8 cellular contexts compared by ENCODE assay signal in genomic region chr4:151408630-151409469, GRCh38. TPM values are rescaled to one million over a fixed set of nuclear protein-coding genes. Genes with fewer than 3 reads are reported as not detected.
DNase-seq lines count a peak whose midpoint lies in the region; ATAC-seq and TF ChIP-seq lines count a peak whose summit lies in the region.

Gene FHIP1A, plus strand, starts transcription at chr4:151409176. Its CDS starts 157,084 bp downstream, at chr4:151566260.

- intact Hi-C loops in ascending aorta (cut with DNase I): loop anchor here (1.0 to 5.0 kb wide), 2 partner anchors 87 to 351 kb away; no protein-coding TSS in a partner anchor
- intact Hi-C loops in sigmoid colon (cut with DNase I): no loop called here

- H3K27me3 ChIP-seq in GM23248 (replicated peaks; ENCODE audit: insufficient read depth) (peaks cover 10% of the 10 kb centered on the region; the same call in 1 of the 2 replicates), ascending aorta (no peaks in the 10 kb centered on the region), sigmoid colon (no peaks in the 10 kb centered on the region)

- H3F3A ChIP-seq in GM23248 (ENCODE audit: insufficient read depth): no peaks in the 10 kb centered on the region

- no peaks in the 10 kb centered on the region for H3K4me1 ChIP-seq in GM23248 (ENCODE audit: insufficient read depth)
- peaks cover 0 to 5% of the 10 kb centered on the region in 2 donors for H3K4me1 ChIP-seq in ascending aorta
- peaks cover 0 to 18% (median 13%) of the 10 kb centered on the region in 4 donors for H3K4me1 ChIP-seq in sigmoid colon

- no peak for TF ChIP-seq CTCF in ascending aorta (IDR thresholded peaks at IDR 0.05)
- TF ChIP-seq CTCF in sigmoid colon (IDR thresholded peaks at IDR 0.05): no peak

- DNase-seq in G401 (ENCODE audit: low spot score) (peak; percentile 73), GM23248 (peak; percentile 78), Kasumi-1 (lab: John Stamatoyannopoulos, UW) (peak; percentile 22 to 37), T-cell (peak; percentile 59 to 86 (median 79)), ascending aorta (ENCODE audit: low spot score in 2 of 2) (peak; percentile 10 to 85), hepatic stellate cell (ENCODE audit: low spot score) (peak; percentile 51), sigmoid colon (peak; percentile 82), middle frontal gyrus (ENCODE audit: extremely low spot score, low spot score) (no peak)

- no peaks in the 10 kb centered on the region for H3K9me3 Mint-ChIP-seq in T-cell

- no peaks in the 10 kb centered on the region for H3K9me2 ChIP-seq in GM23248 (ENCODE audit: insufficient read depth)

- peak within 1 kb of the TSS; percentile 22; the same call in 1 of the 2 replicates for H3K9ac ChIP-seq in GM23248

- in situ Hi-C loops in G401 (cut with HindIII; ENCODE audit: low sequenced_read_pairs) (no loop called here), GM23248 (cut with MboI) (no loop called here)

- H2AFZ ChIP-seq in GM23248: peak within 1 kb of the TSS; percentile 79

- no peaks in the 10 kb centered on the region for H3K36me3 ChIP-seq in GM23248 (ENCODE audit: low read depth)
- no peaks in the 10 kb centered on the region for H3K36me3 ChIP-seq in ascending aorta
- no peaks in the 10 kb centered on the region for H3K36me3 ChIP-seq in sigmoid colon

- no peaks in the 10 kb centered on the region for H3K36me3 Mint-ChIP-seq in T-cell

- peak within 1 kb of the TSS; percentile 82 for H3K4me2 ChIP-seq in GM23248 (ENCODE audit: unreplicated experiment)

- H3K27ac Mint-ChIP-seq in T-cell: no peak within 1 kb of the TSS

- H3K4me3 Mint-ChIP-seq in T-cell: peak within 1 kb of the TSS; percentile 88 to 92 (median 90)

- H3K27ac ChIP-seq in GM23248 (no peak within 1 kb of the TSS), ascending aorta (peak within 1 kb of the TSS; percentile 42 to 43), sigmoid colon (peak within 1 kb of the TSS; percentile 4 to 58 (median 48))

- TF ChIP-seq EP300 in sigmoid colon (IDR thresholded peaks at IDR 0.05): no peak

- H3K79me2 ChIP-seq in GM23248 (ENCODE audit: insufficient read depth): no peaks in the 10 kb centered on the region

- TF ChIP-seq POLR2A in sigmoid colon (IDR thresholded peaks at IDR 0.05): peak in 1 of 2 donors; percentile 45

- H4K20me1 ChIP-seq in GM23248 (ENCODE audit: insufficient read depth): no peaks in the 10 kb centered on the region

- ATAC-seq in T-cell (replicated peaks in 1 of 4): peak; percentile 94 to 98 (median 96)

- POLR2A ChIA-PET in T-cell (lab: Charles Lee): interaction anchor here in 1 of 2 donors (0.5 kb wide), 1 partner anchor 993 kb away, joined by 3 read pairs; no protein-coding TSS in a partner anchor

- H3K4me3 ChIP-seq in GM23248 (peak within 1 kb of the TSS; percentile 68), ascending aorta (peak within 1 kb of the TSS; percentile 72 to 78), sigmoid colon (peak within 1 kb of the TSS; percentile 34 to 58 (median 52))

- peaks cover 23 to 26% (median 25%) of the 10 kb centered on the region in 3 donors for H3K4me1 Mint-ChIP-seq in T-cell

- peaks cover 0 to 12% of the 10 kb centered on the region in 2 donors for H3K27me3 Mint-ChIP-seq in T-cell

- CTCF ChIA-PET in T-cell (lab: Charles Lee): no interaction called here

- H3K9me3 ChIP-seq in GM23248 (ENCODE audit: low read depth) (no peaks in the 10 kb centered on the region), ascending aorta (no peaks in the 10 kb centered on the region), sigmoid colon (no peaks in the 10 kb centered on the region)

- WGBS in GM23248 (ENCODE audit: low coverage in 1 of 2, low lambda C conversion rate in 2 of 2, missing lambda C conversion rate in 2 of 2), 2 experiments: 2 to 3% methylated on average over 45 to 68 of the region's 84 CpGs
- 2 to 4% methylated on average over 79 to 84 of the region's 84 CpGs for WGBS in sigmoid colon, 2 donors

RNA-seq across cellular contexts. Expression of gene FHIP1A, which starts in this region (rescaled TPM):
- 4.6 and 5.2 TPM in 2 replicates for total RNA-seq in G401 (2014; rRNA removed; shearing (Covaris generic))
- 0.11 TPM in 1 of 2 replicates, not detected in the other for total RNA-seq in GM23248 (2014; rRNA removed; shearing (Covaris generic))
- polyA plus RNA-seq in GM23248 (2016; fragmentation: Nextera tagmentation; extraction: Ambion mirVana) (not detected in 2 replicates), sigmoid colon (1 to 10 TPM; 1.8 to 6.0 (median 3.0) TPM)
- total RNA-seq in T-cell (1 to 10 TPM; 1.1 to 2.7 (median 1.6) TPM), ascending aorta (not detected), sigmoid colon (1 to 10 TPM; 1.4 to 2.2 (median 2.0) TPM)

Comparison
In these comparisons a context has a peak if more than half of its experiments do, and no peak if none do; other contexts are left out.
1. Peak in DNase-seq, H3K4me3 ChIP-seq, H3K9ac ChIP-seq and H3K4me2 ChIP-seq in GM23248; RNA of the gene not detected or under 1 TPM.
2. Peak in DNase-seq, H3K4me3 ChIP-seq and H3K27ac ChIP-seq in ascending aorta; RNA of the gene not detected or under 1 TPM.